23 cellular contexts compared by ENCODE assay signal in the genomic region with DNA sequence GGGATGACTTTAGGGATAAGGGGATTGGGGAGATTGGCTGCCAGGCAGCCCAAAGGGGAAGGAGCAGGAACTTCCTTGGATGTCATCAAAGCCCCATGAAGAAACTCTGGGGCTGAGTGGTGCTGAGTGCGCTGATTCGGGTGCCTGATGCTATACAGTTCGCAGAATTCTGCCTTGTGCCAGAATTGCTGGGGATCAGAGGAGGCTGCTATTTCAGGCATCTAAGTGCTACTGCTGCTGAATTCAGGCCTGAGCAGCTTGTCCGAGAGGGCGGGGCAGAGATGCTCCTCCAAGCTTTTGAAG.
A peak's percentile ranks its signal among the peaks of the same experiment; 100 is the strongest.
DNase-seq lines count a peak whose midpoint lies in the region; ATAC-seq and TF ChIP-seq lines count a peak whose summit lies in the region.
"Had no signal": no experiment of that assay in that cellular context is flagged by ENCODE, and none has a peak within 500 bp of the region (broad histone marks: within the 10 kb centered on the region; RNA-seq: fewer than 3 reads in every experiment).

No MANE protein-coding gene starts in this region.

- H3K4me3 ChIP-seq in right atrium auricular region (no peak overlapping the region), dorsolateral prefrontal cortex (no peak overlapping the region), thyroid gland (replicated peaks in 1 of 3) (no peak overlapping the region)
- H3K4me3 ChIP-seq: breast epithelium had no signal

- no peaks in the 10 kb centered on the region for H3K9me3 Mint-ChIP-seq in nephron
- H3K9me3 Mint-ChIP-seq in activated naive CD4-positive, alpha-beta T cell treated with anti-CD3 and anti-CD28 coated beads for 36 hours = no peaks in the 10 kb centered on the region
- H3K9me3 Mint-ChIP-seq: activated CD4-positive, alpha-beta T cell treated with anti-CD3 and anti-CD28 coated beads, Interleukin-2, amount 10 ng/mL, durations not matched to agents 7 days and 5 days; activated T-helper 2 cell treated with anti-CD3 and anti-CD28 coated beads, Interferon-gamma antibody, Interleukin-2, Interleukin-4, amounts not matched to agents 10 μg/mL and 5 μg/mL and 100 μg/mL, durations not matched to agents 14 hours and 24 hours and 36 hours; CD14-positive monocyte; T-cell had no signal

- intact Hi-C loops in Right ventricle myocardium superior (cut with DNase I) = no loop called here
- intact Hi-C loops in dorsolateral prefrontal cortex (cut with DNase I) = no loop called here
- intact Hi-C loops in thyroid gland (cut with DNase I) = no loop called here
- intact Hi-C loops in activated naive CD4-positive, alpha-beta T cell treated with anti-CD3 and anti-CD28 coated beads for 36 hours (cut with micrococcal nuclease) = no loop called here
- intact Hi-C loops in left colon (cut with DNase I, micrococcal nuclease) = no loop called here

- H3K4me1 Mint-ChIP-seq in nephron = peaks cover 65% of the 10 kb centered on the region
- peaks cover 8% of the 10 kb centered on the region for H3K4me1 Mint-ChIP-seq in activated naive CD4-positive, alpha-beta T cell treated with anti-CD3 and anti-CD28 coated beads for 36 hours (ENCODE audit: low read depth)
- H3K4me1 Mint-ChIP-seq: activated CD4-positive, alpha-beta T cell treated with anti-CD3 and anti-CD28 coated beads, Interleukin-2, amount 10 ng/mL, durations not matched to agents 7 days and 5 days had no signal

- TF ChIP-seq POLR2A in thyroid gland (IDR thresholded peaks at IDR 0.05) = no peak

- H3K36me3 Mint-ChIP-seq in nephron (ENCODE audit: low read depth) = peaks cover 3% of the 10 kb centered on the region
- H3K36me3 Mint-ChIP-seq in activated naive CD4-positive, alpha-beta T cell treated with anti-CD3 and anti-CD28 coated beads for 36 hours (ENCODE audit: low read depth) = no peaks in the 10 kb centered on the region
- H3K36me3 Mint-ChIP-seq: CD14-positive monocyte, T-cell had no signal

- CTCF ChIA-PET in activated naive CD4-positive, alpha-beta T cell treated with anti-CD3 and anti-CD28 coated beads for 36 hours (lab: Charles Lee) = no interaction called here

- WGBS in thyroid gland, 2 donors = 90 to 97% methylated on average over 4 to 5 of the region's 5 CpGs

- H3K27ac Mint-ChIP-seq in nephron = peak overlapping the region; percentile 52 to 92 (median 87)
- no peak overlapping the region for H3K27ac Mint-ChIP-seq in activated naive CD4-positive, alpha-beta T cell treated with anti-CD3 and anti-CD28 coated beads for 36 hours
- H3K27ac Mint-ChIP-seq: activated CD4-positive, alpha-beta T cell treated with anti-CD3 and anti-CD28 coated beads, Interleukin-2, amount 10 ng/mL, durations not matched to agents 7 days and 5 days; activated T-helper 2 cell treated with anti-CD3 and anti-CD28 coated beads, Interferon-gamma antibody, Interleukin-2, Interleukin-4, amounts not matched to agents 10 μg/mL and 5 μg/mL and 100 μg/mL, durations not matched to agents 14 hours and 24 hours and 36 hours; CD14-positive monocyte; T-cell had no signal

- H3K9me3 ChIP-seq in right atrium auricular region (no peaks in the 10 kb centered on the region), thyroid gland (no peaks in the 10 kb centered on the region)
- H3K9me3 ChIP-seq: breast epithelium, neutrophil had no signal

- ATAC-seq in Right ventricle myocardium superior (ENCODE audit: poor library complexity) (peak; percentile 63), left colon (no peak)
- ATAC-seq: T-cell had no signal

- no peak for DNase-seq in Right ventricle myocardium superior
- no peak for DNase-seq in right atrium auricular region (ENCODE audit: low spot score)
- DNase-seq in dorsolateral prefrontal cortex = peak in 6 of 10 donors; percentile 31 to 61 (median 52)
- no peak for DNase-seq in thyroid gland
- no peak for DNase-seq in activated naive CD4-positive, alpha-beta T cell treated with anti-CD3 and anti-CD28 coated beads for 36 hours
- DNase-seq in left colon = no peak
- DNase-seq in GM19238 (ENCODE audit: insufficient read length, low spot score) = no peak
- DNase-seq: activated CD4-positive, alpha-beta T cell treated with anti-CD3 and anti-CD28 coated beads, Interleukin-2, amount 10 ng/mL, durations not matched to agents 7 days and 5 days; DMS153; erythroblast; foreskin melanocyte; mesendoderm; NCI-H146; NCI-H2171 treated with DMSO at 0.1 percent for 48 hours; PC-3; SIG-M5; substantia nigra; T-cell had no signal

- H3K4me1 ChIP-seq in right atrium auricular region (peaks cover 0 to 38% of the 10 kb centered on the region in 2 donors), thyroid gland (peaks cover 32 to 40% of the 10 kb centered on the region in 2 donors)
- H3K4me1 ChIP-seq: breast epithelium had no signal

- no peak overlapping the region for H3K27ac ChIP-seq in right atrium auricular region
- peak overlapping the region in 23 of 59 donors; percentile 10 to 72 (median 49) for H3K27ac ChIP-seq in dorsolateral prefrontal cortex
- H3K27ac ChIP-seq in thyroid gland = peak overlapping the region; percentile 82 to 98 (median 91)
- H3K27ac ChIP-seq: breast epithelium, neutrophil had no signal

- H3K36me3 ChIP-seq in right atrium auricular region (no peaks in the 10 kb centered on the region), thyroid gland (no peaks in the 10 kb centered on the region)
- H3K36me3 ChIP-seq: breast epithelium, neutrophil had no signal

- peaks cover 25% of the 10 kb centered on the region for H3K27me3 Mint-ChIP-seq in nephron (ENCODE audit: low read depth)
- H3K27me3 Mint-ChIP-seq in activated naive CD4-positive, alpha-beta T cell treated with anti-CD3 and anti-CD28 coated beads for 36 hours (ENCODE audit: low read depth) = no peaks in the 10 kb centered on the region
- H3K27me3 Mint-ChIP-seq: activated CD4-positive, alpha-beta T cell treated with anti-CD3 and anti-CD28 coated beads, Interleukin-2, amount 10 ng/mL, durations not matched to agents 7 days and 5 days; T-cell had no signal

- peak overlapping the region in 1 of 3 experiments; percentile 38 for H3K4me3 Mint-ChIP-seq in nephron
- H3K4me3 Mint-ChIP-seq in activated naive CD4-positive, alpha-beta T cell treated with anti-CD3 and anti-CD28 coated beads for 36 hours = no peak overlapping the region
- H3K4me3 Mint-ChIP-seq: activated CD4-positive, alpha-beta T cell treated with anti-CD3 and anti-CD28 coated beads, Interleukin-2, amount 10 ng/mL, durations not matched to agents 7 days and 5 days; CD14-positive monocyte; T-cell had no signal

- no peaks in the 10 kb centered on the region for H3K27me3 ChIP-seq in right atrium auricular region
- no peaks in the 10 kb centered on the region for H3K27me3 ChIP-seq in dorsolateral prefrontal cortex
- H3K27me3 ChIP-seq in thyroid gland = no peaks in the 10 kb centered on the region
- H3K27me3 ChIP-seq: breast epithelium, neutrophil had no signal

- no peak for TF ChIP-seq CTCF in right atrium auricular region (IDR thresholded peaks at IDR 0.05)
- TF ChIP-seq CTCF in dorsolateral prefrontal cortex (IDR thresholded peaks at IDR 0.05 in 54 of 56, conservative IDR thresholded peaks at IDR 0.05 in 2 of 56; ENCODE audit: low read depth in 1 of 56, partially characterized antibody in 56 of 56) = no peak
- no peak for TF ChIP-seq CTCF in nephron (IDR thresholded peaks at IDR 0.05; ENCODE audit: unreplicated experiment in 3 of 3)
- TF ChIP-seq CTCF in thyroid gland (IDR thresholded peaks at IDR 0.05) = no peak

Comparison
In these comparisons a context has a peak if more than half of its experiments do, and no peak if none do; other contexts are left out.
1. DNase-seq: peak in dorsolateral prefrontal cortex (6 of 10); none in Right ventricle myocardium superior (single experiment), right atrium auricular region (single experiment), thyroid gland (0 of 2), activated naive CD4-positive, alpha-beta T cell treated with anti-CD3 and anti-CD28 coated beads for 36 hours (single experiment), left colon (0 of 2) and GM19238 (single experiment).
2. H3K27ac ChIP-seq: peak in thyroid gland (3 of 3); none in right atrium auricular region (0 of 2).